ENCODE assay signal across 8 cellular contexts in genomic region chr12:7832059-7832696, GRCh38.
DNase-seq lines count a peak whose midpoint lies in the region; ATAC-seq and TF ChIP-seq lines count a peak whose summit lies in the region.

No MANE protein-coding gene starts in this region.

- H3K4me2 ChIP-seq in DOHH2 (ENCODE audit: low read length) = no peak overlapping the region

- peak overlapping the region; percentile 7 for H2AFZ ChIP-seq in ACC112 (ENCODE audit: low read length, unreplicated experiment)

- peak; percentile 97 for ATAC-seq in SK-N-SH treated with all-trans-retinoic acid at 6 μM for 48 hours
- ATAC-seq in GM19455 (IDR thresholded peaks at IDR 0.05; ENCODE audit: unreplicated experiment) = no peak

- no peaks in the 10 kb centered on the region for H3K27me3 Mint-ChIP-seq in nephron progenitor cell (ENCODE audit: low read depth, poor library complexity)

- no peaks in the 10 kb centered on the region for H3K79me2 ChIP-seq in ACC112 (ENCODE audit: control insufficient read depth, insufficient read depth, low read length, unreplicated experiment)
- H3K79me2 ChIP-seq in DOHH2 (ENCODE audit: control insufficient read depth, low read length) = no peaks in the 10 kb centered on the region

- TF ChIP-seq CTCF in DOHH2 (IDR thresholded peaks at IDR 0.05; ENCODE audit: low read depth, low read length, poor library complexity, severe bottlenecking) (peak; percentile 62), nephron progenitor cell (IDR thresholded peaks at IDR 0.05) (peak; percentile 38)

- H3K4me1 ChIP-seq in ACC112 (ENCODE audit: control insufficient read depth, insufficient read depth, low read length, unreplicated experiment) (peaks cover 3% of the 10 kb centered on the region), DOHH2 (ENCODE audit: control insufficient read depth, low read length) (no peaks in the 10 kb centered on the region)

- peaks cover 15% of the 10 kb centered on the region for H3K4me1 Mint-ChIP-seq in nephron progenitor cell

- no peak overlapping the region for H3K4me3 Mint-ChIP-seq in nephron progenitor cell

- no peaks in the 10 kb centered on the region for H4K20me1 ChIP-seq in DOHH2 (ENCODE audit: control insufficient read depth, insufficient read depth, low read depth, low read length)

- H3K9me3 Mint-ChIP-seq in nephron progenitor cell = no peaks in the 10 kb centered on the region

- H3K9me2 ChIP-seq in DOHH2 (replicated peaks; ENCODE audit: control insufficient read depth, low read length) = no peaks in the 10 kb centered on the region

- no peak overlapping the region for H3K27ac Mint-ChIP-seq in nephron progenitor cell

- H3K36me3 Mint-ChIP-seq in nephron progenitor cell (ENCODE audit: low read depth) = no peaks in the 10 kb centered on the region

- no peaks in the 10 kb centered on the region for H3F3A ChIP-seq in DOHH2 (ENCODE audit: control insufficient read depth, insufficient read depth)

- no peaks in the 10 kb centered on the region for H3K9me3 ChIP-seq in DOHH2 (ENCODE audit: control insufficient read depth, insufficient read depth, low read length)

- H3K4me3 ChIP-seq in ACC112 (ENCODE audit: low read depth, low read length) (no peak overlapping the region), DOHH2 (ENCODE audit: low read length) (no peak overlapping the region)

- H3K27me3 ChIP-seq in ACC112 (ENCODE audit: insufficient read depth, low read length) (no peaks in the 10 kb centered on the region), DOHH2 (ENCODE audit: control insufficient read depth, low read length) (no peaks in the 10 kb centered on the region)

- DNase-seq in HPDE6-E6E7 (ENCODE audit: extremely low spot score) = peak; percentile 36
- DNase-seq in epidermal melanocyte (ENCODE audit: insufficient read length, low spot score) = peak; percentile 42
- DNase-seq in nephron progenitor cell = peak; percentile 21
- no peak for DNase-seq in middle frontal gyrus (ENCODE audit: extremely low spot score, low spot score)

- H3K36me3 ChIP-seq in ACC112 (ENCODE audit: insufficient read depth, low read length) = no peaks in the 10 kb centered on the region
- H3K36me3 ChIP-seq in DOHH2 (ENCODE audit: control insufficient read depth, low read length) = no peaks in the 10 kb centered on the region

- H3K27ac ChIP-seq in ACC112 (ENCODE audit: low read depth, low read length) = no peak overlapping the region
- no peak overlapping the region for H3K27ac ChIP-seq in DOHH2 (ENCODE audit: low read depth, low read length)

TF ChIP-seq in SK-N-SH treated with all-trans-retinoic acid at 6 μM for 48 hours, 23 proteins besides CTCF, POLR2A, EP300 and RAD21:
- TF ChIP-seq OSR1 (CRISPR knock-in tag; IDR thresholded peaks at IDR 0.05) (no peak), ISL1 (CRISPR knock-in tag; IDR thresholded peaks at IDR 0.05) (no peak), POU6F1 (CRISPR knock-in tag; IDR thresholded peaks at IDR 0.05; ENCODE audit: borderline replicate concordance, low read depth) (no peak), ZFP3 (CRISPR knock-in tag; IDR thresholded peaks at IDR 0.05) (no peak), GLIS3 (CRISPR knock-in tag; IDR thresholded peaks at IDR 0.05) (no peak), ESRRG (CRISPR knock-in tag; IDR thresholded peaks at IDR 0.05) (no peak), ZNF565 (CRISPR knock-in tag; conservative IDR thresholded peaks at IDR 0.05; ENCODE audit: low read depth) (no peak), BACH2 (CRISPR knock-in tag; IDR thresholded peaks at IDR 0.05; ENCODE audit: borderline replicate concordance) (no peak), TCF4 (CRISPR knock-in tag; IDR thresholded peaks at IDR 0.05; ENCODE audit: borderline replicate concordance) (no peak)
TF ChIP-seq in SK-N-SH treated with all-trans-retinoic acid at 6 μM for 48 hours: peak in this region for 0.
